ENCODE assay signal across 23 cellular contexts in genomic region chr7:131690446-131690845, GRCh38.
"Had no signal": no experiment of that assay in that cellular context is flagged by ENCODE, and none has a peak within 500 bp of the region (broad histone marks: within the 10 kb centered on the region; RNA-seq: fewer than 3 reads in every experiment).

No MANE protein-coding gene starts in this region.

- H3K36me3 ChIP-seq: MG63, SJSA1 had no signal

- H3K9me3 ChIP-seq: MG63, SJSA1 had no signal

- H3K27ac ChIP-seq: SJSA1, SK-N-MC had no signal

- H3K4me1 ChIP-seq: SJSA1 had no signal

- DNase-seq: IMR-90, KG1, MG63, NCI-H1092, NCI-H1105 treated with DMSO at 0.1 percent for 48 hours, NCI-H1417 treated with DMSO at 0.1 percent for 48 hours, NCI-H146, NCI-H1694 treated with DMSO at 0.1 percent for 48 hours, NCI-H2029, NCI-H2081 treated with DMSO at 0.1 percent for 48 hours, NCI-H2171 treated with DMSO at 0.1 percent for 48 hours, NCI-H345, NCI-H446 treated with DMSO at 0.1 percent for 48 hours, NCI-H510A treated with DMSO at 0.1 percent for 48 hours, NCI-H526, NCI-H82, Right ventricle myocardium superior, RPMI8226, SIG-M5 had no signal

- FAIRE-seq: HepG2, RCC 7860 had no signal

- H3K4me3 ChIP-seq: MG63, SJSA1, SK-N-MC had no signal
